In genomic region chr3:102750322-102750721, GRCh38 we compare ENCODE assay signal across 2 cellular contexts.
TF ChIP-seq lines count a peak whose summit lies in the region.

No MANE protein-coding gene starts in this region.

TF ChIP-seq in GM23338, 12 proteins besides CTCF, POLR2A, EP300 and RAD21 (continued from another document):
- TF ChIP-seq STAT1 (IDR thresholded peaks at IDR 0.05; ENCODE audit: unreplicated experiment) (no peak), POLR2AphosphoS5 (IDR thresholded peaks at IDR 0.05; ENCODE audit: low read depth) (no peak), EZH2 (IDR thresholded peaks at IDR 0.05; ENCODE audit: low read depth, unreplicated experiment) (no peak), ETS1 (IDR thresholded peaks at IDR 0.05) (no peak), ZNF114 (CRISPR knock-in tag; IDR thresholded peaks at IDR 0.05) (no peak), EZH2phosphoT487 (IDR thresholded peaks at IDR 0.05; ENCODE audit: unreplicated experiment) (no peak), CREB1 (CRISPR knock-in tag; IDR thresholded peaks at IDR 0.05; ENCODE audit: low read depth) (no peak), JUNB (IDR thresholded peaks at IDR 0.05; ENCODE audit: unreplicated experiment) (no peak)

TF ChIP-seq in K562, 482 proteins besides CTCF, POLR2A, EP300 and RAD21 (continued from another document):
- TF ChIP-seq DDX20 (tag; IDR thresholded peaks at IDR 0.05; ENCODE audit: low read depth) (no peak), FOXO4 (CRISPR knock-in tag; IDR thresholded peaks at IDR 0.05) (no peak)
